9 cellular contexts compared by ENCODE assay signal in the genomic region with DNA sequence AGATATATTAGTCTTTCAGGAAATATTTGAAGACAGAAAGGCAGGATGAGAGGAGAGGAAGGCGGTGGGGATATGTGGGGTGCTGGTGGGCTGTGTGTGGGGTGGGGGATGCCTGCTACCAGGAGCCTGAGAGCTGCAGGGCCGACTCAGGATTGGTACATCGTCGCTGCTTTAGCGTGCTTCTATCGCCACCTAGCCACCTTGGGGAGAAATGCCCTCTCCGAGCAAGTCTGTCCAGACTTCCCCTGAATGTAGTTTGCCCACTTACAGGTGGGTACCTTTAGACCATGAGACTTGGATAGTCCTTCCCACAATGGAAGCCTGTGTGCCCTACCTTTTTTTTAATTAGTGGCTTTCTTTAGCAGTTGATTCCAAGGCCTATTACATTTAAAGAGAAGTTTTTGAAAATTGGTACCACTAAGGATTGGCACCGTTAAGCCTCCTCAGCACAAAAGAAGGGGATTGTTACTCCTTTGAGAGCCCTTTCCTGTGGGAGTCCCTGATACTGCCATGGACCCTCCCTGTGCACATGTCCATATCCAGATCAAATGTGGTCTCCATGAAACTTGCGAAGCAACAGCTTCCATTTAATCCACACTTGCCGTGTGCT.
DNase-seq lines count a peak whose midpoint lies in the region; ATAC-seq and TF ChIP-seq lines count a peak whose summit lies in the region.
"Had no signal": no experiment of that assay in that cellular context is flagged by ENCODE, and none has a peak within 500 bp of the region (broad histone marks: within the 10 kb centered on the region; RNA-seq: fewer than 3 reads in every experiment).

No MANE protein-coding gene starts in this region.

- peak; percentile 76 for TF ChIP-seq CTCF in lower lobe of right lung (IDR thresholded peaks at IDR 0.05)

- intact Hi-C loops in activated CD4-positive, alpha-beta T cell treated with anti-CD3 and anti-CD28 coated beads, Interleukin-2, amount 10 ng/mL, durations not matched to agents 24 days and 14 days (cut with micrococcal nuclease), result loop anchor here (1.0 to 10.0 kb wide), 3 partner anchors 292 to 504 kb away; no protein-coding TSS in a partner anchor
- intact Hi-C loops in lower lobe of right lung (cut with DNase I), result no loop called here

- H3K27ac ChIP-seq in lower lobe of right lung, result no peak overlapping the region

- DNase-seq in SIG-M5 treated with dmso at 0.1 percent for 504 hours (lab: John Stamatoyannopoulos, UW; ENCODE audit: unreplicated experiment), result peak; percentile 73
- DNase-seq in SIG-M5 (lab: John Stamatoyannopoulos, UW), result no peak
- DNase-seq in NCI-H446 treated with DMSO at 0.1 percent for 48 hours (lab: John Stamatoyannopoulos, UW), result peak; percentile 45
- peak; percentile 84 for DNase-seq in activated CD4-positive, alpha-beta T cell treated with anti-CD3 and anti-CD28 coated beads, Interleukin-2, amount 10 ng/mL, durations not matched to agents 24 days and 14 days
- DNase-seq in dedifferentiated amniotic fluid mesenchymal stem cell (ENCODE audit: extremely low spot score), result peak; percentile 40
- peak; percentile 62 for DNase-seq in lower lobe of right lung
- peak; percentile 4 for DNase-seq in stimulated activated CD8-positive, alpha-beta memory T cell treated with anti-CD3 and anti-CD28 coated beads, Interleukin-15, amount 100 ng/mL, for 24 hours (ENCODE audit: low read depth)

- H3K9me3 ChIP-seq in lower lobe of right lung, result no peaks in the 10 kb centered on the region

- H3K36me3 Mint-ChIP-seq in activated CD4-positive, alpha-beta T cell treated with anti-CD3 and anti-CD28 coated beads, Interleukin-2, amount 10 ng/mL, durations not matched to agents 24 days and 14 days (ENCODE audit: low read depth), result no peaks in the 10 kb centered on the region

- H3K9me3 Mint-ChIP-seq in activated CD4-positive, alpha-beta T cell treated with anti-CD3 and anti-CD28 coated beads, Interleukin-2, amount 10 ng/mL, durations not matched to agents 24 days and 14 days, result no peaks in the 10 kb centered on the region

- no peaks in the 10 kb centered on the region for H3K36me3 ChIP-seq in lower lobe of right lung

- no peak overlapping the region for H3K4me3 ChIP-seq in lower lobe of right lung
- H3K4me3 ChIP-seq: skin epidermis had no signal

- H3K27ac Mint-ChIP-seq in activated CD4-positive, alpha-beta T cell treated with anti-CD3 and anti-CD28 coated beads, Interleukin-2, amount 10 ng/mL, durations not matched to agents 24 days and 14 days, result no peak overlapping the region

- peak; percentile 71 for ATAC-seq in HG03108 (IDR thresholded peaks at IDR 0.05; ENCODE audit: unreplicated experiment)
- peak; percentile 79 to 86 for ATAC-seq in lower lobe of right lung

- peaks cover 11% of the 10 kb centered on the region for H3K27me3 Mint-ChIP-seq in activated CD4-positive, alpha-beta T cell treated with anti-CD3 and anti-CD28 coated beads, Interleukin-2, amount 10 ng/mL, durations not matched to agents 24 days and 14 days

- no peaks in the 10 kb centered on the region for H3K27me3 ChIP-seq in lower lobe of right lung (ENCODE audit: low read depth)

- H3K4me3 Mint-ChIP-seq in activated CD4-positive, alpha-beta T cell treated with anti-CD3 and anti-CD28 coated beads, Interleukin-2, amount 10 ng/mL, durations not matched to agents 24 days and 14 days, result no peak overlapping the region

- no peaks in the 10 kb centered on the region for H3K4me1 Mint-ChIP-seq in activated CD4-positive, alpha-beta T cell treated with anti-CD3 and anti-CD28 coated beads, Interleukin-2, amount 10 ng/mL, durations not matched to agents 24 days and 14 days

- H3K4me1 ChIP-seq in lower lobe of right lung, result no peaks in the 10 kb centered on the region
